9 cellular contexts compared by ENCODE assay signal in genomic region chr3:151305081-151305777, GRCh38. TPM values are rescaled to one million over a fixed set of nuclear protein-coding genes. Genes with fewer than 3 reads are reported as not detected.
DNase-seq lines count a peak whose midpoint lies in the region; TF ChIP-seq lines count a peak whose summit lies in the region.
"Had no signal": no experiment of that assay in that cellular context is flagged by ENCODE, and none has a peak within 500 bp of the region (broad histone marks: within the 10 kb centered on the region; RNA-seq: fewer than 3 reads in every experiment).

No MANE protein-coding gene starts in this region.

- TF ChIP-seq CTCF in AG09309 (IDR thresholded peaks at IDR 0.05; ENCODE audit: control insufficient read depth, insufficient read depth, low read depth, low read length, missing control alignments) (no peak), astrocyte of the spinal cord (IDR thresholded peaks at IDR 0.05; ENCODE audit: low read depth, low read length) (no peak), type B pancreatic cell (conservative IDR thresholded peaks at IDR 0.05) (no peak)

- peak; percentile 45 for TF ChIP-seq RAD21 in Ishikawa (IDR thresholded peaks at IDR 0.05; ENCODE audit: low read depth)

- DNase-seq in AG09309 (ENCODE audit: low read depth) (peak; percentile 94), astrocyte of the spinal cord (ENCODE audit: low read depth, low spot score) (peak; percentile 98), left kidney (ENCODE audit: low read depth, low spot score) (peak; percentile 36), type B pancreatic cell (ENCODE audit: extremely low spot score, unreplicated experiment) (no peak), NK-92 (lab: John Stamatoyannopoulos, UW; ENCODE audit: unreplicated experiment) (no peak), NCI-H524 (lab: John Stamatoyannopoulos, UW) (no peak), middle frontal gyrus (ENCODE audit: extremely low spot score, low spot score) (no peak)

- H3K4me1 Mint-ChIP-seq in type B pancreatic cell (ENCODE audit: unreplicated experiment), result peaks cover 11% of the 10 kb centered on the region
- H3K4me1 Mint-ChIP-seq: brain had no signal

- no peak overlapping the region for H3K4me3 ChIP-seq in AG09309 (ENCODE audit: control insufficient read depth, low read depth, low read length)
- H3K4me3 ChIP-seq in astrocyte of the spinal cord (ENCODE audit: low read depth, low read length), result peak overlapping the region; percentile 8

- H3K27ac Mint-ChIP-seq in type B pancreatic cell, result peak overlapping the region; percentile 97

- in situ Hi-C loops in astrocyte of the spinal cord (cut with HindIII; ENCODE audit: low sequenced_read_pairs), result no loop called here

- no peaks in the 10 kb centered on the region for H3K27me3 Mint-ChIP-seq in type B pancreatic cell

- H3K36me3 Mint-ChIP-seq in type B pancreatic cell, result peaks cover 5% of the 10 kb centered on the region
- H3K36me3 Mint-ChIP-seq: brain had no signal

- peak; percentile 73 for TF ChIP-seq EP300 in Ishikawa (IDR thresholded peaks at IDR 0.05; ENCODE audit: borderline replicate concordance)

- H3K9me3 Mint-ChIP-seq in type B pancreatic cell, result no peaks in the 10 kb centered on the region

- H3K4me3 Mint-ChIP-seq in type B pancreatic cell, result peak overlapping the region; percentile 65
- H3K4me3 Mint-ChIP-seq: brain had no signal

TF ChIP-seq in Ishikawa, 13 proteins besides CTCF, POLR2A, EP300 and RAD21:
- TF ChIP-seq TEAD4 (IDR thresholded peaks at IDR 0.05), result peak; percentile 97
- TF ChIP-seq TCF12 (IDR thresholded peaks at IDR 0.05; ENCODE audit: low read depth), result peak; percentile 87
- peak; percentile 56; the same call in 1 of the 2 replicates for TF ChIP-seq FOXM1 (IDR thresholded peaks at IDR 0.05; ENCODE audit: borderline replicate concordance, low read depth)
- peak; percentile 90 for TF ChIP-seq CEBPB (IDR thresholded peaks at IDR 0.05)
- no peak for TF ChIP-seq CREB1 (IDR thresholded peaks at IDR 0.05; ENCODE audit: low read depth)
- peak; percentile 74 for TF ChIP-seq MAX (IDR thresholded peaks at IDR 0.05)
- no peak for TF ChIP-seq EGR1 (IDR thresholded peaks at IDR 0.05)
- no peak for TF ChIP-seq ZBTB7A (IDR thresholded peaks at IDR 0.05; ENCODE audit: low read depth)
- no peak for TF ChIP-seq USF1 (IDR thresholded peaks at IDR 0.05)
- TF ChIP-seq NFIC (IDR thresholded peaks at IDR 0.05), result peak; percentile 83
- no peak for TF ChIP-seq TAF1 (IDR thresholded peaks at IDR 0.05; ENCODE audit: low read depth)
- no peak for TF ChIP-seq YY1 (IDR thresholded peaks at IDR 0.05; ENCODE audit: low read depth)
- no peak for TF ChIP-seq REST (IDR thresholded peaks at IDR 0.05; ENCODE audit: low read depth)
TF ChIP-seq in Ishikawa: peak in this region for 6.

RNA-seq across cellular contexts. Expression of gene GPR87, which starts 11.4 kb away (rescaled TPM):
- 5.5 and 28.9 TPM in 2 replicates for total RNA-seq in type B pancreatic cell (ENCODE audit: low replicate concordance)

RNA-seq across cellular contexts. Expression of gene P2RY13, which starts 24.1 kb away (rescaled TPM):
- not detected in 2 replicates for total RNA-seq in type B pancreatic cell (ENCODE audit: low replicate concordance)

RNA-seq across cellular contexts. Expression of gene P2RY14, which starts 26.9 kb away (rescaled TPM):
- total RNA-seq in type B pancreatic cell (ENCODE audit: low replicate concordance), result 0.14 and 0.60 TPM in 2 replicates

Comparison
In these comparisons a context has a peak if more than half of its experiments do, and no peak if none do; other contexts are left out.
1. DNase-seq: peak in AG09309 (single experiment), astrocyte of the spinal cord (single experiment) and left kidney (single experiment); none in type B pancreatic cell (single experiment), NK-92 (single experiment), NCI-H524 (0 of 2) and middle frontal gyrus (single experiment).